Comparison of ENCODE assay signal across 9 cellular contexts in the genomic region with DNA sequence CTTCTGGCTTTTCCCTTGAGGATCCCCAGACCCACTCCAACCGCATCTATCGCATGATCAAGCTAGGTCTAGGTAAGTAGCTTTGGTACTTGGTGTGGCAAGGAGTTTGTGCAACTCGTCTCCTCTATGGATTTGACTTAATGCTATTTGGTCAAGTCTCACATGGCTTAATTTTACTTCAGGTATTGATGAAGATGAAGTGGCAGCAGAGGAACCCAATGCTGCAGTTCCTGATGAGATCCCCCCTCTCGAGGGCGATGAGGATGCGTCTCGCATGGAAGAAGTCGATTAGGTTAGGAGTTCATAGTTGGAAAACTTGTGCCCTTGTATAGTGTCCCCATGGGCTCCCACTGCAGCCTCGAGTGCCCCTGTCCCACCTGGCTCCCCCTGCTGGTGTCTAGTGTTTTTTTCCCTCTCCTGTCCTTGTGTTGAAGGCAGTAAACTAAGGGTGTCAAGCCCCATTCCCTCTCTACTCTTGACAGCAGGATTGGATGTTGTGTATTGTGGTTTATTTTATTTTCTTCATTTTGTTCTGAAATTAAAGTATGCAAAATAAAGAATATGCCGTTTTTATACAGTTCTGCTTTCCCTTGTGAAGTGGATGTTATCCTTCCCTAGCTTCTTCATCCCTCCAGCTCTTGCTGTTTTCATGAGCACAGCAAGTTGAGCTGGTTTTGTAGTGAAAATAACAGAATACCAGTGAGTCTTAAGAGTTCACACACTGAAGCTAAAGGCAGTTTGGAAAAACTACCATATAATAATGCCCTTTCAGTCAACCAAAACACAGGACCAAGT. TPM values are rescaled to one million over a fixed set of nuclear protein-coding genes. Genes with fewer than 3 reads are reported as not detected.
A peak's percentile ranks its signal among the peaks of the same experiment; 100 is the strongest.
DNase-seq lines count a peak whose midpoint lies in the region; ATAC-seq, FAIRE-seq and TF ChIP-seq lines count a peak whose summit lies in the region.
"Had no signal": no experiment of that assay in that cellular context is flagged by ENCODE, and none has a peak within 500 bp of the region (broad histone marks: within the 10 kb centered on the region; RNA-seq: fewer than 3 reads in every experiment).

No MANE protein-coding gene starts in this region.

- H3K9me3 Mint-ChIP-seq in T-helper 1 cell treated with Interleukin-12 subunit alpha and Interleukin-12 subunit beta and Interleukin-4 antibody, amounts not matched to agents 30 μg/mL and 1 μg/mL, for 36 hours: no peaks in the 10 kb centered on the region

- FAIRE-seq in D721Med (lab: Jason Lieb, UNC): no peak

- no peak overlapping the region for H3K4me3 ChIP-seq in osteoblast (ENCODE audit: insufficient read depth, low read length)
- H3K4me3 ChIP-seq: skin epidermis had no signal

- peaks cover 32% of the 10 kb centered on the region for H3K4me1 ChIP-seq in osteoblast (ENCODE audit: insufficient read depth, low read length)

- H3K4me3 Mint-ChIP-seq in T-helper 1 cell treated with Interleukin-12 subunit alpha and Interleukin-12 subunit beta and Interleukin-4 antibody, amounts not matched to agents 30 μg/mL and 1 μg/mL, for 36 hours: no peak overlapping the region

- H3K9me3 ChIP-seq in osteoblast (ENCODE audit: low read depth, low read length): no peaks in the 10 kb centered on the region

- peaks cover 55% of the 10 kb centered on the region for H3K4me1 Mint-ChIP-seq in T-helper 1 cell treated with Interleukin-12 subunit alpha and Interleukin-12 subunit beta and Interleukin-4 antibody, amounts not matched to agents 30 μg/mL and 1 μg/mL, for 36 hours (ENCODE audit: low read depth)

- no peaks in the 10 kb centered on the region for H3K27me3 Mint-ChIP-seq in T-helper 1 cell treated with Interleukin-12 subunit alpha and Interleukin-12 subunit beta and Interleukin-4 antibody, amounts not matched to agents 30 μg/mL and 1 μg/mL, for 36 hours (ENCODE audit: low read depth)

- peaks cover 75% of the 10 kb centered on the region for H3K79me2 ChIP-seq in osteoblast (ENCODE audit: insufficient read depth, low read length)

- H3K36me3 Mint-ChIP-seq in T-helper 1 cell treated with Interleukin-12 subunit alpha and Interleukin-12 subunit beta and Interleukin-4 antibody, amounts not matched to agents 30 μg/mL and 1 μg/mL, for 36 hours (ENCODE audit: low read depth): peaks cover 77% of the 10 kb centered on the region

- H3K27ac ChIP-seq in osteoblast (ENCODE audit: low read depth, low read length): no peak overlapping the region
- H3K27ac ChIP-seq: skin epidermis had no signal

- TF ChIP-seq CTCF in D721Med (IDR thresholded peaks at IDR 0.05; ENCODE audit: insufficient read depth, missing control alignments) (peak; percentile 41), osteoblast (IDR thresholded peaks at IDR 0.05; ENCODE audit: extremely low read depth, low read depth, low read length) (peak; percentile 48)

- H2AFZ ChIP-seq in osteoblast (ENCODE audit: low read length): no peak overlapping the region

- H3K27ac Mint-ChIP-seq in T-helper 1 cell treated with Interleukin-12 subunit alpha and Interleukin-12 subunit beta and Interleukin-4 antibody, amounts not matched to agents 30 μg/mL and 1 μg/mL, for 36 hours: peak overlapping the region; percentile 24

- DNase-seq in D721Med (ENCODE audit: insufficient read length, low spot score) (no peak), HK-2 (ENCODE audit: unreplicated experiment) (peak; percentile 63), osteoblast (ENCODE audit: insufficient read length, low spot score, missing footprints) (peak; percentile 36), inferior parietal cortex (ENCODE audit: extremely low spot score) (no peak), middle frontal gyrus (ENCODE audit: extremely low spot score, low spot score) (no peak)
- DNase-seq in central memory CD4-positive, alpha-beta T cell: peak; percentile 53

- H4K20me1 ChIP-seq in osteoblast (ENCODE audit: insufficient read depth, low read length): peaks cover 75% of the 10 kb centered on the region

- no peak for ATAC-seq in GM18907 (IDR thresholded peaks at IDR 0.05; ENCODE audit: unreplicated experiment)

- no peaks in the 10 kb centered on the region for H3K27me3 ChIP-seq in osteoblast (ENCODE audit: insufficient read depth, low read length)

- no peak overlapping the region for H3K4me2 ChIP-seq in osteoblast (ENCODE audit: insufficient read depth, low read length)

- H3K36me3 ChIP-seq in osteoblast (ENCODE audit: insufficient read depth, low read length): peaks cover 73% of the 10 kb centered on the region

RNA-seq across cellular contexts. Expression of a gene that starts 3.8 kb away (rescaled TPM):
- total RNA-seq in osteoblast: 86.0 and 94.1 TPM in 2 replicates

RNA-seq across cellular contexts. Expression of a gene that starts 6.6 kb away (rescaled TPM):
- 676 and 702 TPM in 2 replicates for total RNA-seq in osteoblast

RNA-seq across cellular contexts. Expression of a gene that starts 11.8 kb away (rescaled TPM):
- 3.2 and 4.7 TPM in 2 replicates for total RNA-seq in osteoblast

RNA-seq across cellular contexts. Expression of a gene that starts 16.7 kb away (rescaled TPM):
- not detected in 2 replicates for total RNA-seq in osteoblast

RNA-seq across cellular contexts. Expression of a gene that starts 30.1 kb away (rescaled TPM):
- total RNA-seq in osteoblast: 8.0 and 10.0 TPM in 2 replicates

Comparison
In these comparisons a context has a peak if more than half of its experiments do, and no peak if none do; other contexts are left out.
1. DNase-seq: peak in HK-2 (single experiment), central memory CD4-positive, alpha-beta T cell (single experiment) and osteoblast (single experiment); none in D721Med (single experiment), inferior parietal cortex (single experiment) and middle frontal gyrus (single experiment).